In the genomic region with DNA sequence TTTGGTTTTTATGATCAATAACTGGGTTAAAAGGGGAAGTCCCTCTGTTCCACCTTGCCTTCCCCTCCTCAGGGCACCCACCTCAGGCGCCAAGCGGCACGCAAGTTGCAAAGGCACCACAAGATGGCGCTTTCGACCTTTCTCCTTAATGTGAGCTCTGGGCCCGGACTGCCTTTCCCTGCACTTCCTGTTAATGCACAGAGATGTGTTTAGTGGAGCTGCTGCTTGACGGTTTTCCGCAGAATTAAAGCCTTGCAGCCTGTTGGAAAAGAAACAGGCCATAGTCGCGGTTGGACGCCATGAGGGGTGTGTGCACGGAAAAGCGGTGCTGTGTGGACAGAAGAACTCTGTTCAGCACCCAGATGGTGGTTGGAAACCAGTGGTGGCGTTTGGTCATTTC, we compare ENCODE assay signal across 8 cellular contexts. TPM values are rescaled to one million over a fixed set of nuclear protein-coding genes. Genes with fewer than 3 reads are reported as not detected.
DNase-seq lines count a peak whose midpoint lies in the region; ATAC-seq, FAIRE-seq and TF ChIP-seq lines count a peak whose summit lies in the region.

No MANE protein-coding gene starts in this region.

- DNase-seq in NCI-H524 (lab: John Stamatoyannopoulos, UW) (peak; percentile 33 to 78), NCI-H524 treated with DMSO at 0.1 percent for 48 hours (lab: John Stamatoyannopoulos, UW) (no peak), NCI-H1048 (lab: John Stamatoyannopoulos, UW) (peak; percentile 25), amniotic epithelial cell (ENCODE audit: low read depth) (peak; percentile 55), hepatic stellate cell (ENCODE audit: low spot score) (peak; percentile 80), small intestine (peak; percentile 83)

- no peak overlapping the region for H3K4me3 ChIP-seq in SU-DHL-6 (ENCODE audit: insufficient read depth, low read length, poor library complexity, severe bottlenecking)
- no peak overlapping the region for H3K4me3 ChIP-seq in small intestine (ENCODE audit: low read depth in 1 of 2, low read length in 2 of 2)

- no peaks in the 10 kb centered on the region for H3K36me3 ChIP-seq in SU-DHL-6 (ENCODE audit: low read length)
- H3K36me3 ChIP-seq in small intestine (ENCODE audit: control insufficient read depth in 2 of 2, insufficient read depth in 2 of 2, low read length in 2 of 2), result no peaks in the 10 kb centered on the region

- no peaks in the 10 kb centered on the region for H3K79me2 ChIP-seq in SU-DHL-6 (ENCODE audit: insufficient read depth, low read length)

- ATAC-seq in HG02571 (IDR thresholded peaks at IDR 0.05; ENCODE audit: unreplicated experiment), result peak; percentile 76

- H3K9me3 ChIP-seq in SU-DHL-6 (ENCODE audit: insufficient read depth, low read length), result no peaks in the 10 kb centered on the region
- H3K9me3 ChIP-seq in small intestine (ENCODE audit: control insufficient read depth, low read depth), result no peaks in the 10 kb centered on the region

- H4K20me1 ChIP-seq in SU-DHL-6 (ENCODE audit: low read depth, low read length), result no peaks in the 10 kb centered on the region

- no peaks in the 10 kb centered on the region for H3K4me1 ChIP-seq in small intestine (ENCODE audit: control insufficient read depth in 2 of 2, insufficient read depth in 1 of 2, low read depth in 1 of 2, low read length in 1 of 2)

- H2AFZ ChIP-seq in SU-DHL-6 (ENCODE audit: low read depth, low read length, severe bottlenecking), result peak overlapping the region; percentile 89

- FAIRE-seq in small intestine (lab: Jason Lieb, UNC), result no peak

- H3K27ac ChIP-seq in SU-DHL-6 (ENCODE audit: low read depth, low read length), result no peak overlapping the region
- H3K27ac ChIP-seq in small intestine (ENCODE audit: low read depth in 1 of 2, low read length in 1 of 2), result no peak overlapping the region

- H3K4me2 ChIP-seq in SU-DHL-6 (ENCODE audit: low read depth, low read length, poor library complexity, severe bottlenecking), result peak overlapping the region; percentile 29

- no peaks in the 10 kb centered on the region for H3F3A ChIP-seq in SU-DHL-6 (ENCODE audit: insufficient read depth)

- no peak overlapping the region for H3K9ac ChIP-seq in SU-DHL-6 (ENCODE audit: low read length)

- WGBS in small intestine, 3 donors, result 14 to 17% (median 15%) methylated on average over 14 of the region's 14 CpGs

- H3K9me2 ChIP-seq in SU-DHL-6 (replicated peaks; ENCODE audit: insufficient read depth, low read length), result no peaks in the 10 kb centered on the region

- H3K27me3 ChIP-seq in SU-DHL-6 (ENCODE audit: low read length), result 0 out of 2 replicates have a peak, but pooled peaks cover under 1% of the 10 kb centered on the region
- H3K27me3 ChIP-seq in small intestine (ENCODE audit: control insufficient read depth in 2 of 2, insufficient read depth in 2 of 2, low read length in 2 of 2), result peaks cover 0 to 2% of the 10 kb centered on the region in 2 donors

- TF ChIP-seq CTCF in SU-DHL-6 (IDR thresholded peaks at IDR 0.05; ENCODE audit: insufficient read depth, low read length, poor library complexity, severe bottlenecking), result peak; percentile 85

RNA-seq across cellular contexts. Expression of a gene that starts 17.9 kb away (rescaled TPM):
- polyA plus RNA-seq in small intestine, result 10 to 100 TPM in 2 of 3 donors, 1 to 10 TPM in 1; 4.9 to 70.0 (median 13.4) TPM

RNA-seq across cellular contexts. Expression of a gene that starts 25.1 kb away (rescaled TPM):
- polyA plus RNA-seq in small intestine, result not detected
